In the genomic region with DNA sequence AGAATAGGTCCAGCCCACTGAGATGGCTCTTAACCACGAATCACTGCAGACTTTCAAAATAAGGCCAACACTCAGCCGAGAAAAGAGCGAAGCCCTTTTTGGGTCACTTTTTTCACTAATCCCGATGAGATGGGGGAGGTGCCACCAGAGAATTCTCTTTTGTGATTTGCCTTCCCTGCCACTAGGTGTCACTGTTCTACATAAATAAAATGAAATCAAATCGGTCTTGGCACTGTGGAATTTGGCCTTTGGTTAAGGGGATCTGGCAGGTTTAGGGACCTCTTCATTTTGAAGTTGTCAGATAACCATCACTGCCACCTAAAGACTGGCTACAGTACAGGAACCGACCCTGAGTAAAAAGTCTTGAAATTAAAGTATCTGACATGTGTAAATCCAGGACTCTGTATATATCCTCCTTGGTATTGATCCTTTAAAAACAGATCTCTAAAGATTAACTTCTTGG, we compare ENCODE assay signal across 8 cellular contexts.
DNase-seq lines count a peak whose midpoint lies in the region; ATAC-seq and TF ChIP-seq lines count a peak whose summit lies in the region.

No MANE protein-coding gene starts in this region.

- peak; percentile 14 for DNase-seq in COR-L47 (lab: John Stamatoyannopoulos, UW)
- DNase-seq in HFF-Myc (ENCODE audit: extremely low read depth, low read depth) = peak; percentile 1
- DNase-seq in NCI-H510A (lab: John Stamatoyannopoulos, UW) = peak; percentile 29
- peak; percentile 3 to 6 for DNase-seq in activated CD4-positive, alpha-beta T cell treated with anti-CD3 and anti-CD28 coated beads, Interleukin-2, amount 50 U/mL, for 48 hours
- DNase-seq in fibroblast of the aortic adventitia (ENCODE audit: low read depth) = peak; percentile 60
- peak; percentile 9 for DNase-seq in non-pigmented ciliary epithelial cell (ENCODE audit: low read depth)

- TF ChIP-seq CTCF in HFF-Myc (IDR thresholded peaks at IDR 0.05; ENCODE audit: low read depth, low read length, missing control alignments) (peak; percentile 59), fibroblast of the aortic adventitia (IDR thresholded peaks at IDR 0.05; ENCODE audit: insufficient read depth, low read length) (peak; percentile 65)

- ATAC-seq in HG03045 (IDR thresholded peaks at IDR 0.05; ENCODE audit: unreplicated experiment) = no peak
- ATAC-seq in activated CD4-positive, CD25-positive, alpha-beta regulatory T cell treated with anti-CD3 and anti-CD28 coated beads, Interleukin-2, amount 50 U/mL, for 24 hours = no peak

- H3K4me3 ChIP-seq in HFF-Myc (replicated peaks; ENCODE audit: low read depth, low read length) = no peak overlapping the region
- no peak overlapping the region for H3K4me3 ChIP-seq in fibroblast of the aortic adventitia (ENCODE audit: low read depth, low read length)

Comparison
In these comparisons a context has a peak if more than half of its experiments do, and no peak if none do; other contexts are left out.
1. DNase-seq: peak in every context shown above with its lines; median percentile 60 in fibroblast of the aortic adventitia; 29 in NCI-H510A; 14 in COR-L47; 9 in non-pigmented ciliary epithelial cell; 4 in activated CD4-positive, alpha-beta T cell treated with anti-CD3 and anti-CD28 coated beads, Interleukin-2, amount 50 U/mL, for 48 hours; 1 in HFF-Myc.